ENCODE assay signal across 25 cellular contexts in the genomic region with DNA sequence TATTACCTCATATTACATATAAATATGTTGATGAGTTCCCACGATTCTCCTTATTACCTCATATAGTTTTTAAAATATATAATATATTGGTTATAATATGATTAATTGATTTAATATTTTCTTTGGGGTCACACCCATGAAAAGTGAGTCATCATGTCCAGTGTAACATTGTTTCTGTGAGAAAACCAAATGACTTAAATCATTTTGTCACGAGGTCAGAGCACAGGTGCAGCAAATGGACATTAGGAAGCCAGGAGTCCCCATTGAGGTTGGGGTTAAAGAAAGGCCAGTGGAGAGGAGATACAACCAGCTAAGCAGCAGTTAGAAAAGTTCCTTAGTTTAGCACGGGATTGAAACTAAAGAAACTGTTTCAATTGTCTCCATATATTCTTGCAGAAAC.
"Had no signal": no experiment of that assay in that cellular context is flagged by ENCODE, and none has a peak within 500 bp of the region (broad histone marks: within the 10 kb centered on the region; RNA-seq: fewer than 3 reads in every experiment).

No MANE protein-coding gene starts in this region.

- H3K4me1 Mint-ChIP-seq: endodermal cell had no signal

- H3K4me1 ChIP-seq: colonic mucosa, esophagus muscularis mucosa, esophagus squamous epithelium, foreskin keratinocyte, gastrocnemius medialis, gastroesophageal sphincter, heart right ventricle had no signal

- H3K27me3 ChIP-seq: colonic mucosa, dorsolateral prefrontal cortex, esophagus muscularis mucosa, esophagus squamous epithelium, foreskin keratinocyte, gastrocnemius medialis, gastroesophageal sphincter, heart left ventricle, heart right ventricle had no signal

- DNase-seq: colonic mucosa; cortex of kidney; dermis blood vessel endothelial cell; dorsolateral prefrontal cortex; effector CD4-positive, alpha-beta T cell; effector CD8-positive, alpha-beta T cell; effector memory CD4-positive, alpha-beta T cell; effector memory CD8-positive, alpha-beta T cell; endodermal cell; erythroblast; esophagus squamous epithelium; foreskin fibroblast; foreskin keratinocyte; foreskin melanocyte; gastrocnemius medialis; glutamatergic neuron; head of caudate nucleus; heart left ventricle; heart right ventricle had no signal

- H3K27ac ChIP-seq: colonic mucosa, coronary artery, epithelial cell of prostate, esophagus muscularis mucosa, esophagus squamous epithelium, foreskin keratinocyte, gastrocnemius medialis, gastroesophageal sphincter, heart left ventricle, heart right ventricle had no signal

- H3K27me3 Mint-ChIP-seq: effector memory CD8-positive, alpha-beta T cell had no signal

- H3K4me3 ChIP-seq: colonic mucosa, coronary artery, dorsolateral prefrontal cortex, esophagus muscularis mucosa, esophagus squamous epithelium, gastrocnemius medialis, gastroesophageal sphincter, heart left ventricle, heart right ventricle had no signal

- H3K9me3 ChIP-seq: colonic mucosa, esophagus muscularis mucosa, esophagus squamous epithelium, gastrocnemius medialis, gastroesophageal sphincter, heart left ventricle, heart right ventricle had no signal

- H3K9me3 Mint-ChIP-seq: dendritic cell treated with granulocyte-macrophage colony-stimulating factor and Interleukin-4, amounts not matched to agents 40 ng/mL and 50 ng/mL, for 4 days; effector memory CD8-positive, alpha-beta T cell had no signal

- H3K36me3 ChIP-seq: colonic mucosa, esophagus muscularis mucosa, esophagus squamous epithelium, gastrocnemius medialis, gastroesophageal sphincter, heart left ventricle, heart right ventricle had no signal

- ATAC-seq: effector memory CD8-positive, alpha-beta T cell; esophagus mucosa; foreskin keratinocyte; gastrocnemius medialis; gastroesophageal sphincter; heart left ventricle; heart right ventricle had no signal

- H3K27ac Mint-ChIP-seq: dendritic cell treated with granulocyte-macrophage colony-stimulating factor and Interleukin-4, amounts not matched to agents 40 ng/mL and 50 ng/mL, for 4 days; effector memory CD8-positive, alpha-beta T cell; endodermal cell had no signal

- H3K4me3 Mint-ChIP-seq: dendritic cell treated with granulocyte-macrophage colony-stimulating factor and Interleukin-4, amounts not matched to agents 40 ng/mL and 50 ng/mL, for 4 days; effector memory CD8-positive, alpha-beta T cell; endodermal cell had no signal
